ENCODE assay signal across 8 cellular contexts in genomic region chr17:58330997-58331814, GRCh38. TPM values are rescaled to one million over a fixed set of nuclear protein-coding genes. Genes with fewer than 3 reads are reported as not detected.
A peak's percentile ranks its signal among the peaks of the same experiment; 100 is the strongest.
DNase-seq lines count a peak whose midpoint lies in the region; ATAC-seq lines count a peak whose summit lies in the region.

No MANE protein-coding gene starts in this region.

- H3K4me1 ChIP-seq in iPS-15b (ENCODE audit: control insufficient read depth, insufficient read depth, low read length): peaks cover 21% of the 10 kb centered on the region

- H3K36me3 Mint-ChIP-seq in activated T-cell treated with anti-CD3 and anti-CD28 coated beads, Interleukin-2, amount 50 U/mL, for 4 hours (ENCODE audit: insufficient read depth): peaks cover 26% of the 10 kb centered on the region

- H3K27me3 Mint-ChIP-seq in activated T-cell treated with anti-CD3 and anti-CD28 coated beads, Interleukin-2, amount 50 U/mL, for 4 hours (ENCODE audit: low read depth): no peaks in the 10 kb centered on the region

- H3K4me3 ChIP-seq in iPS-15b (ENCODE audit: low read depth, low read length): peak overlapping the region; percentile 89

- H3K9ac ChIP-seq in iPS-15b (ENCODE audit: low read depth, low read length): peak overlapping the region; percentile 92

- DNase-seq in NCI-H82 (lab: John Stamatoyannopoulos, UW) (peak; percentile 86), NCI-H2171 treated with DMSO at 0.1 percent for 48 hours (lab: John Stamatoyannopoulos, UW) (no peak), NCI-H1436 treated with DMSO at 0.1 percent for 48 hours (lab: John Stamatoyannopoulos, UW) (no peak), G401 (ENCODE audit: low spot score) (no peak), foreskin melanocyte (no peak)
- DNase-seq in activated T-cell treated with anti-CD3 and anti-CD28 coated beads, Interleukin-2, amount 50 U/mL, for 4 hours: peak; percentile 80
- DNase-seq in stimulated activated CD8-positive, alpha-beta memory T cell treated with anti-CD3 and anti-CD28 coated beads, Interleukin-15, amount 100 ng/mL, for 4 hours (ENCODE audit: low read depth in 2 of 2): peak; percentile 70 to 75

- ATAC-seq in activated T-cell treated with anti-CD3 and anti-CD28 coated beads, Interleukin-2, amount 50 U/mL, for 4 hours: peak; percentile 11

- peak overlapping the region; percentile 100 for H3K4me3 Mint-ChIP-seq in activated T-cell treated with anti-CD3 and anti-CD28 coated beads, Interleukin-2, amount 50 U/mL, for 4 hours

- in situ Hi-C loops in G401 (cut with HindIII; ENCODE audit: low sequenced_read_pairs): no loop called here

- peaks cover 48% of the 10 kb centered on the region for H3K4me1 Mint-ChIP-seq in activated T-cell treated with anti-CD3 and anti-CD28 coated beads, Interleukin-2, amount 50 U/mL, for 4 hours (ENCODE audit: low read depth)

- H3K9me3 Mint-ChIP-seq in activated T-cell treated with anti-CD3 and anti-CD28 coated beads, Interleukin-2, amount 50 U/mL, for 4 hours: no peaks in the 10 kb centered on the region

- no peaks in the 10 kb centered on the region for H3K9me3 ChIP-seq in iPS-15b (ENCODE audit: control insufficient read depth, insufficient read depth, low read length)

- no peaks in the 10 kb centered on the region for H3K27me3 ChIP-seq in iPS-15b (ENCODE audit: control insufficient read depth, insufficient read depth, low read length)

- H3K36me3 ChIP-seq in iPS-15b (ENCODE audit: control insufficient read depth, insufficient read depth, low read length): peaks cover 3% of the 10 kb centered on the region

RNA-seq across cellular contexts. Expression of gene TSPOAP1, which starts 2.6 kb away (rescaled TPM):
- total RNA-seq in activated T-cell treated with anti-CD3 and anti-CD28 coated beads, Interleukin-2, amount 50 U/mL, for 4 hours: 10 to 100 TPM; 38.6 to 49.6 (median 43.2) TPM
- not detected in 2 replicates for total RNA-seq in G401 (2014; rRNA removed; shearing (Covaris generic))

RNA-seq across cellular contexts. Expression of gene SUPT4H1, which starts 20.8 kb away (rescaled TPM):
- 100 to 1,000 TPM; 144 to 154 (median 152) TPM for total RNA-seq in activated T-cell treated with anti-CD3 and anti-CD28 coated beads, Interleukin-2, amount 50 U/mL, for 4 hours
- 58.7 and 73.6 TPM in 2 replicates for total RNA-seq in G401 (2014; rRNA removed; shearing (Covaris generic))

RNA-seq across cellular contexts. Expression of gene MPO, which starts 50.5 kb away (rescaled TPM):
- not detected for total RNA-seq in activated T-cell treated with anti-CD3 and anti-CD28 coated beads, Interleukin-2, amount 50 U/mL, for 4 hours
- total RNA-seq in G401 (2014; rRNA removed; shearing (Covaris generic)): not detected in 2 replicates

Comparison
In these comparisons a context has a peak if more than half of its experiments do, and no peak if none do; other contexts are left out.
1. DNase-seq: peak in NCI-H82 (single experiment), activated T-cell treated with anti-CD3 and anti-CD28 coated beads, Interleukin-2, amount 50 U/mL, for 4 hours (single experiment) and stimulated activated CD8-positive, alpha-beta memory T cell treated with anti-CD3 and anti-CD28 coated beads, Interleukin-15, amount 100 ng/mL, for 4 hours (2 of 2); none in NCI-H2171 treated with DMSO at 0.1 percent for 48 hours (single experiment), NCI-H1436 treated with DMSO at 0.1 percent for 48 hours (single experiment), G401 (single experiment) and foreskin melanocyte (single experiment).
2. RNA of gene TSPOAP1, which starts 2.6 kb away (total RNA-seq): 38.6 to 49.6 TPM in activated T-cell treated with anti-CD3 and anti-CD28 coated beads, Interleukin-2, amount 50 U/mL, for 4 hours; not detected in G401; every median in the first group is over 10 times any median in the second.